In the genomic region with DNA sequence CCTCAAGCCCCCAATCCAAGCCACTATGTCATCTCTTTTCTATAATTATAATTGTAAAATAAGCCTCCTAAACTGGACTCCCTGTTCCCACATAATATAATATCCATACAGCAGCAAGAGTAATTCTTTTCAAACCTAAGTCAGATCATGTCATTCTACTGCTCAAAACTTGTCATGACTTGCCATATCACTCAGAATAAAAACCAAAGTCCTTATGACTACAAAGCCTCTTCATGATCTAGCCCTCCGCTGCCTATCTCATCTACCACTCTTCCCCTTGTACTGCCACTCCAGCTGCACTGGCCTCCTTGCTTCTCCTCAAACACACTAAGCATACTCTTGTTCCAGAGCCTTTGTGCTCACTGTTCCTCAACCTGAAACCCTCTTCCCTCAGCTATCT, we compare ENCODE assay signal across 19 cellular contexts.
"Had no signal": no experiment of that assay in that cellular context is flagged by ENCODE, and none has a peak within 500 bp of the region (broad histone marks: within the 10 kb centered on the region; RNA-seq: fewer than 3 reads in every experiment).

No MANE protein-coding gene starts in this region.

- DNase-seq: activated CD4-positive, alpha-beta T cell treated with anti-CD3 and anti-CD28 coated beads, Interleukin-2, amount 50 U/mL, for 1 hour; activated CD4-positive, CD25-positive, alpha-beta regulatory T cell treated with anti-CD3 and anti-CD28 coated beads, Interleukin-2, amount 50 U/mL, for 72 hours; activated CD8-positive, alpha-beta T cell treated with anti-CD3 and anti-CD28 coated beads for 36 hours; activated T-cell treated with anti-CD3 and anti-CD28 coated beads, Interleukin-2, amount 50 U/mL, for 4 hours; dermis blood vessel endothelial cell; effector CD8-positive, alpha-beta T cell; erythroblast; heart left ventricle; hypothalamus; immature natural killer cell; lower lobe of right lung; mucosa of descending colon; stimulated activated naive CD4-positive, alpha-beta T cell treated with Interleukin-2 at 50 U/mL for 16 hours; T-helper 17 cell; T1000 had no signal

- H3K4me3 ChIP-seq: heart left ventricle, lower lobe of right lung, mucosa of descending colon, right atrium auricular region, tibial nerve had no signal

- H3K27me3 ChIP-seq: heart left ventricle, right atrium auricular region, tibial nerve had no signal

- H3K27ac ChIP-seq: heart left ventricle, lower lobe of right lung, right atrium auricular region, tibial nerve had no signal

- ATAC-seq: activated CD8-positive, alpha-beta T cell treated with anti-CD3 and anti-CD28 coated beads for 36 hours; activated T-cell treated with anti-CD3 and anti-CD28 coated beads, Interleukin-2, amount 50 U/mL, for 4 hours; activated T-helper 17 cell treated with anti-CD3 and anti-CD28 coated beads, Interleukin-2, amount 50 U/mL, for 72 hours; heart left ventricle; lower lobe of right lung; mucosa of descending colon; natural killer cell treated with Interleukin-12 subunit alpha and Interleukin-12 subunit beta and Interleukin-15 and Interleukin-18, amount 100 ng/mL, for 72 hours; T-helper 17 cell had no signal

- H3K9me3 ChIP-seq: heart left ventricle, lower lobe of right lung, mucosa of descending colon, right atrium auricular region, tibial nerve had no signal

- H3K4me1 ChIP-seq: lower lobe of right lung, tibial nerve had no signal
